10 cellular contexts compared by ENCODE assay signal in genomic region chr17:39210093-39210434, GRCh38. TPM values are rescaled to one million over a fixed set of nuclear protein-coding genes. Genes with fewer than 3 reads are reported as not detected.
DNase-seq lines count a peak whose midpoint lies in the region; ATAC-seq and TF ChIP-seq lines count a peak whose summit lies in the region.
"Had no signal": no experiment of that assay in that cellular context is flagged by ENCODE, and none has a peak within 500 bp of the region (broad histone marks: within the 10 kb centered on the region; RNA-seq: fewer than 3 reads in every experiment).

No MANE protein-coding gene starts in this region.

- TF ChIP-seq POLR2A in heart left ventricle (IDR thresholded peaks at IDR 0.05) = no peak
- no peak for TF ChIP-seq POLR2A in uterus (IDR thresholded peaks at IDR 0.05)

- peaks cover 2% of the 10 kb centered on the region for H3K4me1 Mint-ChIP-seq in mesothelial cell of epicardium

- H3K4me3 Mint-ChIP-seq in mesothelial cell of epicardium = peak overlapping the region; percentile 34

- no peak overlapping the region for H3K27ac Mint-ChIP-seq in mesothelial cell of epicardium

- WGBS in heart left ventricle, 4 donors = 7 to 18% (median 12%) methylated on average over 21 to 22 of the region's 22 CpGs

- intact Hi-C loops in heart left ventricle (cut with DNase I) (no loop called here), left cardiac atrium (cut with DNase I) (no loop called here), uterus (cut with DNase I; ENCODE audit: low total_unique reads) (no loop called here)

- no peak for ATAC-seq in heart left ventricle
- no peak for ATAC-seq in left cardiac atrium
- ATAC-seq in GM21423 (IDR thresholded peaks at IDR 0.05; ENCODE audit: unreplicated experiment) = no peak
- ATAC-seq in HG02973 (IDR thresholded peaks at IDR 0.05; ENCODE audit: unreplicated experiment) = no peak

- no peak for DNase-seq in heart left ventricle
- no peak for DNase-seq in left cardiac atrium
- DNase-seq in caudate nucleus (lab: John Stamatoyannopoulos, UW) = no peak
- no peak for DNase-seq in mesothelial cell of epicardium (ENCODE audit: low spot score in 2 of 2, unreplicated experiment in 2 of 2)
- no peak for DNase-seq in uterus
- no peak for DNase-seq in HuH-7 (ENCODE audit: low spot score)
- DNase-seq: DMS153 had no signal

- H3K9me3 ChIP-seq in heart left ventricle = no peaks in the 10 kb centered on the region
- no peaks in the 10 kb centered on the region for H3K9me3 ChIP-seq in uterus

- H3K27ac ChIP-seq in heart left ventricle (peak overlapping the region in 5 of 12 donors; percentile 43 to 78 (median 49)), caudate nucleus (ENCODE audit: low read depth, low read length) (peak overlapping the region; percentile 82), uterus (peak overlapping the region in 1 of 2 donors; percentile 24)
- H3K27ac ChIP-seq: epithelial cell of prostate had no signal

- no peaks in the 10 kb centered on the region for H3K36me3 Mint-ChIP-seq in mesothelial cell of epicardium

- no peak for TF ChIP-seq CTCF in heart left ventricle (IDR thresholded peaks at IDR 0.05)
- no peak for TF ChIP-seq CTCF in mesothelial cell of epicardium (IDR thresholded peaks at IDR 0.05; ENCODE audit: unreplicated experiment)
- no peak for TF ChIP-seq CTCF in uterus (IDR thresholded peaks at IDR 0.05)

- H3K27me3 Mint-ChIP-seq in mesothelial cell of epicardium (ENCODE audit: low read depth) = peaks cover 75% of the 10 kb centered on the region

- H3K4me3 ChIP-seq in heart left ventricle (peak overlapping the region; percentile 20 to 59 (median 48)), uterus (peak overlapping the region; percentile 28 to 34)

- H3K27me3 ChIP-seq in heart left ventricle = peaks cover 0 to 9% (median 0%) of the 10 kb centered on the region in 9 donors
- H3K27me3 ChIP-seq in uterus = no peaks in the 10 kb centered on the region

- no peaks in the 10 kb centered on the region for H3K9me3 Mint-ChIP-seq in mesothelial cell of epicardium

- H3K4me1 ChIP-seq in heart left ventricle (peaks cover 3 to 23% (median 12%) of the 10 kb centered on the region in 12 donors), uterus (no peaks in the 10 kb centered on the region)

- H3K36me3 ChIP-seq in heart left ventricle (peaks cover 0 to 3% (median 2%) of the 10 kb centered on the region in 9 donors), uterus (no peaks in the 10 kb centered on the region)

RNA-seq across cellular contexts. Expression of gene RPL19, which starts 10.0 kb away (rescaled TPM):
- total RNA-seq in heart left ventricle (1,000 to 10,000 TPM in 6 of 9 donors, 100 to 1,000 TPM in 3; 836 to 1,525 (median 1,097) TPM), left cardiac atrium (1,000 to 10,000 TPM; 1,055 to 1,074 TPM), mesothelial cell of epicardium (1,422 to 1,472 TPM (median 1,468 TPM) in 3 replicates), uterus (1,000 to 10,000 TPM; 1,469 to 5,936 (median 3,528) TPM)
- 1,000 to 10,000 TPM; 1,669 to 2,599 TPM for polyA plus RNA-seq in heart left ventricle

RNA-seq across cellular contexts. Expression of gene CACNB1, which starts 12.6 kb away (rescaled TPM):
- total RNA-seq in heart left ventricle (10 to 100 TPM in 1 of 9 donors, 1 to 10 TPM in 8; 4.3 to 13.4 (median 7.1) TPM), left cardiac atrium (1 to 10 TPM; 5.4 to 5.8 TPM), mesothelial cell of epicardium (19.2 to 21.6 TPM (median 19.3 TPM) in 3 replicates), uterus (10 to 100 TPM in 2 of 4 donors, 1 to 10 TPM in 2; 5.6 to 23.3 (median 8.4) TPM)
- 10 to 100 TPM in 1 of 2 donors, 1 to 10 TPM in 1; 6.1 to 14.3 TPM for polyA plus RNA-seq in heart left ventricle

RNA-seq across cellular contexts. Expression of gene STAC2, which starts 15.7 kb away (rescaled TPM):
- 1 to 10 TPM in 2 of 9 donors, under 1 TPM in 7; 0.16 to 3.6 (median 0.33) TPM for total RNA-seq in heart left ventricle
- polyA plus RNA-seq in heart left ventricle = 1 to 10 TPM in 1 of 2 donors, under 1 TPM in 1; 0.76 to 5.3 TPM
- total RNA-seq in left cardiac atrium = 1 to 10 TPM; 1.4 to 5.9 TPM
- total RNA-seq in mesothelial cell of epicardium = 0.63 to 0.86 TPM (median 0.77 TPM) in 3 replicates
- 10 to 100 TPM in 1 of 4 donors, 1 to 10 TPM in 2, under 1 TPM in 1; 0.59 to 14.4 (median 1.1) TPM for total RNA-seq in uterus

RNA-seq across cellular contexts. Expression of gene ARL5C, which starts 44.1 kb away (rescaled TPM):
- total RNA-seq in heart left ventricle (not detected), left cardiac atrium (not detected), mesothelial cell of epicardium (0.40 TPM in 1 of 3 replicates, not detected in the others), uterus (not detected)
- not detected for polyA plus RNA-seq in heart left ventricle

RNA-seq across cellular contexts. Expression of gene PLXDC1, which starts 58.6 kb away (rescaled TPM):
- total RNA-seq in heart left ventricle (10 to 100 TPM in 7 of 9 donors, 1 to 10 TPM in 2; 6.3 to 17.4 (median 13.8) TPM), left cardiac atrium (10 to 100 TPM in 1 of 2 donors, 1 to 10 TPM in 1; 7.6 to 18.0 TPM), mesothelial cell of epicardium (15.4 to 18.6 TPM (median 17.0 TPM) in 3 replicates), uterus (10 to 100 TPM in 3 of 4 donors, 1 to 10 TPM in 1; 3.3 to 45.1 (median 21.5) TPM)
- polyA plus RNA-seq in heart left ventricle = 10 to 100 TPM in 1 of 2 donors, 1 to 10 TPM in 1; 4.8 to 13.3 TPM
